In genomic region chr3:105490045-105490444, GRCh38 we compare ENCODE assay signal across 1 cellular context.
TF ChIP-seq lines count a peak whose summit lies in the region.

No MANE protein-coding gene starts in this region.

TF ChIP-seq in HepG2, 621 proteins besides CTCF, POLR2A, EP300 and RAD21 (continued from another document):
- TF ChIP-seq HOMEZ (CRISPR knock-in tag; IDR thresholded peaks at IDR 0.05; ENCODE audit: low read depth) (no peak), YEATS4 (CRISPR knock-in tag; IDR thresholded peaks at IDR 0.05; ENCODE audit: borderline replicate concordance) (no peak), ISX (CRISPR knock-in tag; conservative IDR thresholded peaks at IDR 0.05) (no peak), ZSCAN21 (CRISPR knock-in tag; IDR thresholded peaks at IDR 0.05; ENCODE audit: borderline replicate concordance) (no peak), ZNF720 (CRISPR knock-in tag; IDR thresholded peaks at IDR 0.05) (no peak), CBX1 (IDR thresholded peaks at IDR 0.05; ENCODE audit: low read depth) (no peak), HCFC1 (IDR thresholded peaks at IDR 0.05; ENCODE audit: low read depth, low read length) (no peak), CEBPB (IDR thresholded peaks at IDR 0.05; ENCODE audit: borderline replicate concordance, low read depth, low read length) (no peak), CENPT (CRISPR knock-in tag; IDR thresholded peaks at IDR 0.05; ENCODE audit: low read depth) (no peak), MZF1 (CRISPR knock-in tag; IDR thresholded peaks at IDR 0.05; ENCODE audit: borderline replicate concordance) (no peak), FOXM1 (CRISPR knock-in tag; IDR thresholded peaks at IDR 0.05) (no peak), ZNF687 (CRISPR knock-in tag; IDR thresholded peaks at IDR 0.05) (no peak), KAT8 (CRISPR knock-in tag; IDR thresholded peaks at IDR 0.05) (no peak), MLXIP (CRISPR knock-in tag; IDR thresholded peaks at IDR 0.05; ENCODE audit: borderline replicate concordance) (no peak)
